Comparison of ENCODE assay signal across 11 cellular contexts in genomic region chr3:151276038-151277027, GRCh38. TPM values are rescaled to one million over a fixed set of nuclear protein-coding genes. Genes with fewer than 3 reads are reported as not detected.
DNase-seq lines count a peak whose midpoint lies in the region; ATAC-seq and TF ChIP-seq lines count a peak whose summit lies in the region.
"Had no signal": no experiment of that assay in that cellular context is flagged by ENCODE, and none has a peak within 500 bp of the region (broad histone marks: within the 10 kb centered on the region; RNA-seq: fewer than 3 reads in every experiment).

No MANE protein-coding gene starts in this region.

- no peaks in the 10 kb centered on the region for H3K9me3 Mint-ChIP-seq in CD4-positive, alpha-beta T cell

- no peaks in the 10 kb centered on the region for H3K9me3 ChIP-seq in CD4-positive, alpha-beta T cell (ENCODE audit: control insufficient read depth, low read length)
- H3K9me3 ChIP-seq in BE2C = no peaks in the 10 kb centered on the region

- peak; percentile 84 for ATAC-seq in CD4-positive, alpha-beta T cell (ENCODE audit: poor library complexity)
- ATAC-seq in GM19351 (IDR thresholded peaks at IDR 0.05; ENCODE audit: unreplicated experiment) = peak; percentile 59
- peak; percentile 57 for ATAC-seq in HG03442 (IDR thresholded peaks at IDR 0.05; ENCODE audit: unreplicated experiment)

- POLR2A ChIA-PET in CD4-positive, alpha-beta T cell (lab: Charles Lee) = interaction anchor here (0.6 to 0.9 kb wide), 2 partner anchors 51 to 74 kb away, joined by 3 read pairs; no protein-coding TSS in a partner anchor

- intact Hi-C loops in CD4-positive, alpha-beta T cell (cut with DNase I, micrococcal nuclease) = loop anchor here in 1 of 2 experiments (10.0 kb wide), 1 partner anchor 552 kb away; no protein-coding TSS in a partner anchor

- CTCF ChIA-PET in CD4-positive, alpha-beta T cell (lab: Charles Lee) = interaction anchor here (1.0 to 2.5 kb wide), 3 partner anchors 48 to 114 kb away, joined by 3 to 8 read pairs (median 7); no protein-coding TSS in a partner anchor

- peak overlapping the region; percentile 8 for H3K4me3 Mint-ChIP-seq in CD4-positive, alpha-beta T cell

- peak in 3 of 10 experiments; percentile 5 to 8 (median 7) for DNase-seq in CD4-positive, alpha-beta T cell
- DNase-seq in caudate nucleus (lab: John Stamatoyannopoulos, UW) = no peak
- no peak for DNase-seq in NCI-H2029 treated with DMSO at 0.1 percent for 48 hours (lab: John Stamatoyannopoulos, UW)
- DNase-seq in BE2C = no peak
- no peak for DNase-seq in foreskin melanocyte
- DNase-seq in GM03348 (ENCODE audit: low spot score) = no peak
- DNase-seq: trophoblast cell had no signal

- no peaks in the 10 kb centered on the region for H3K36me3 Mint-ChIP-seq in CD4-positive, alpha-beta T cell (ENCODE audit: low read depth)

- H3K27me3 ChIP-seq in CD4-positive, alpha-beta T cell (ENCODE audit: control insufficient read depth, insufficient read depth, low read length) = no peaks in the 10 kb centered on the region
- H3K27me3 ChIP-seq in BE2C = no peaks in the 10 kb centered on the region

- H3K27me3 Mint-ChIP-seq in CD4-positive, alpha-beta T cell = no peaks in the 10 kb centered on the region

- no peaks in the 10 kb centered on the region for H3K36me3 ChIP-seq in BE2C

- H3K27ac ChIP-seq in CD4-positive, alpha-beta T cell (ENCODE audit: low read depth, low read length) = peak overlapping the region; percentile 21
- peak overlapping the region; percentile 13 for H3K27ac ChIP-seq in caudate nucleus (ENCODE audit: low read depth, low read length)

- peak overlapping the region; percentile 68 for H3K27ac Mint-ChIP-seq in CD4-positive, alpha-beta T cell

- H3K4me1 Mint-ChIP-seq in CD4-positive, alpha-beta T cell (ENCODE audit: low read depth) = peaks cover 39% of the 10 kb centered on the region

- H3K4me3 ChIP-seq in BE2C (ENCODE audit: low read depth, low read length) = no peak overlapping the region

- TF ChIP-seq CTCF in CD4-positive, alpha-beta T cell (IDR thresholded peaks at IDR 0.05) = no peak
- no peak for TF ChIP-seq CTCF in BE2C (IDR thresholded peaks at IDR 0.05; ENCODE audit: low read depth, low read length)

- H3K4me1 ChIP-seq in BE2C = no peaks in the 10 kb centered on the region; the same call in 1 of the 2 replicates

RNA-seq across cellular contexts. Expression of gene P2RY14, which starts 2.0 kb away (rescaled TPM):
- total RNA-seq in CD4-positive, alpha-beta T cell = under 1 TPM in 1 of 2 experiments, not detected in 1; 0.22 TPM
- polyA plus RNA-seq in BE2C (2012; ENCODE audit: insufficient read depth, insufficient read length, low read depth) = not detected
- total RNA-seq: fibroblast of lung, LHCN-M2 had no signal

RNA-seq across cellular contexts. Expression of gene GPR87, which starts 40.3 kb away (rescaled TPM):
- total RNA-seq in CD4-positive, alpha-beta T cell = not detected
- not detected for polyA plus RNA-seq in BE2C (2012; ENCODE audit: insufficient read depth, insufficient read length, low read depth)
- total RNA-seq: LHCN-M2 had no signal

RNA-seq across cellular contexts. Expression of gene P2RY13, which starts 53.0 kb away (rescaled TPM):
- under 1 TPM in 1 of 2 experiments, not detected in 1; 0.08 TPM for total RNA-seq in CD4-positive, alpha-beta T cell
- not detected for polyA plus RNA-seq in BE2C (2012; ENCODE audit: insufficient read depth, insufficient read length, low read depth)
- total RNA-seq: fibroblast of lung, LHCN-M2 had no signal
